Comparison of ENCODE assay signal across 1 cellular context in genomic region chr6:32118782-32119628, GRCh38.
TF ChIP-seq lines count a peak whose summit lies in the region.

No MANE protein-coding gene starts in this region.

TF ChIP-seq in K562, 482 proteins besides CTCF, POLR2A, EP300 and RAD21 (continued from another document and continues in another):
- TF ChIP-seq MEF2D (tag; conservative IDR thresholded peaks at IDR 0.05; ENCODE audit: low read depth), result no peak
- TF ChIP-seq TFAM (CRISPR knock-in tag; conservative IDR thresholded peaks at IDR 0.05), result no peak
- TF ChIP-seq HIVEP1 (CRISPR knock-in tag; IDR thresholded peaks at IDR 0.05), result no peak
- TF ChIP-seq CGGBP1 (CRISPR knock-in tag; IDR thresholded peaks at IDR 0.05), result no peak
- no peak for TF ChIP-seq BRCA1 (IDR thresholded peaks at IDR 0.05)
- TF ChIP-seq BRCA1 (CRISPR knock-in tag; IDR thresholded peaks at IDR 0.05), result no peak
- peak; percentile 24; the same call in 1 of the 2 replicates for TF ChIP-seq HCFC1 (IDR thresholded peaks at IDR 0.05; ENCODE audit: low read depth, low read length)
- TF ChIP-seq LARP7 (IDR thresholded peaks at IDR 0.05), result no peak
- TF ChIP-seq RHOXF2B (CRISPR knock-in tag; conservative IDR thresholded peaks at IDR 0.05), result 0 out of 2 replicates have a peak, but pooled peaks have one; percentile 34
- no peak for TF ChIP-seq U2AF1 (optimal IDR thresholded peaks at IDR 0.05; ENCODE audit: low read depth, low read length)
- TF ChIP-seq REST (CRISPR knock-in tag; IDR thresholded peaks at IDR 0.05; ENCODE audit: low read depth), result no peak
- TF ChIP-seq RAD51 (IDR thresholded peaks at IDR 0.05; ENCODE audit: borderline replicate concordance, low read depth), result no peak
- TF ChIP-seq MCM7 (IDR thresholded peaks at IDR 0.05), result no peak
- TF ChIP-seq CREB3 (tag; conservative IDR thresholded peaks at IDR 0.05; ENCODE audit: low read depth), result no peak
- TF ChIP-seq ZEB2 (IDR thresholded peaks at IDR 0.05), result no peak
- TF ChIP-seq CREBBP (IDR thresholded peaks at IDR 0.05; ENCODE audit: low read depth, low read length), result no peak
- no peak for TF ChIP-seq ETV1 (tag; conservative IDR thresholded peaks at IDR 0.05; ENCODE audit: low read depth)
- no peak for TF ChIP-seq MAFF (IDR thresholded peaks at IDR 0.05; ENCODE audit: low read length)
- TF ChIP-seq FOSL1 (tag; conservative IDR thresholded peaks at IDR 0.05), result peak; percentile 43; the same call in 1 of the 2 replicates
- TF ChIP-seq ZNF696 (CRISPR knock-in tag; conservative IDR thresholded peaks at IDR 0.05), result no peak
- TF ChIP-seq SIRT6 (IDR thresholded peaks at IDR 0.05; ENCODE audit: low read depth, low read length), result no peak
- no peak for TF ChIP-seq GTF2A2 (tag; IDR thresholded peaks at IDR 0.05)
- no peak for TF ChIP-seq HMG20B (CRISPR knock-in tag; IDR thresholded peaks at IDR 0.05)
- TF ChIP-seq MAFK (IDR thresholded peaks at IDR 0.05; ENCODE audit: low read length), result peak; percentile 23; the same call in 1 of the 2 replicates
- no peak for TF ChIP-seq GATAD2A (IDR thresholded peaks at IDR 0.05)
- TF ChIP-seq SNRNP70 (optimal IDR thresholded peaks at IDR 0.05; ENCODE audit: low read depth, low read length), result no peak
- no peak for TF ChIP-seq BCLAF1 (IDR thresholded peaks at IDR 0.05; ENCODE audit: borderline replicate concordance in 1 of 2, control insufficient read depth in 1 of 2, low read depth in 2 of 2, low read length in 1 of 2)
- no peak for TF ChIP-seq FOS (IDR thresholded peaks at IDR 0.05; ENCODE audit: extremely low read depth, insufficient read length)
- TF ChIP-seq PHF20 (IDR thresholded peaks at IDR 0.05; ENCODE audit: partially characterized antibody), result no peak
- peak; percentile 85 for TF ChIP-seq RB1 (IDR thresholded peaks at IDR 0.05; ENCODE audit: low read depth)
- TF ChIP-seq XRCC4 (IDR thresholded peaks at IDR 0.05; ENCODE audit: extremely low read depth, insufficient read depth, insufficient read length), result no peak
- TF ChIP-seq ZC3H8 (IDR thresholded peaks at IDR 0.05), result no peak
- no peak for TF ChIP-seq PBX2 (CRISPR knock-in tag; IDR thresholded peaks at IDR 0.05; ENCODE audit: low read depth)
- TF ChIP-seq PBX2 (tag; conservative IDR thresholded peaks at IDR 0.05; ENCODE audit: low read depth), result no peak
- no peak for TF ChIP-seq THAP7 (CRISPR knock-in tag; IDR thresholded peaks at IDR 0.05)
- TF ChIP-seq IRF1 (CRISPR knock-in tag; IDR thresholded peaks at IDR 0.05; ENCODE audit: borderline replicate concordance), result no peak
- TF ChIP-seq USF1 (CRISPR knock-in tag; IDR thresholded peaks at IDR 0.05), result no peak
- no peak for TF ChIP-seq CAMTA2 (CRISPR knock-in tag; conservative IDR thresholded peaks at IDR 0.05)
- no peak for TF ChIP-seq NFIX (CRISPR knock-in tag; IDR thresholded peaks at IDR 0.05; ENCODE audit: low read depth)
- no peak for TF ChIP-seq RFX1 (IDR thresholded peaks at IDR 0.05)
- TF ChIP-seq BRF2 (IDR thresholded peaks at IDR 0.05; ENCODE audit: borderline replicate concordance, insufficient read depth, insufficient read length), result no peak
- no peak for TF ChIP-seq ZNF77 (CRISPR knock-in tag; IDR thresholded peaks at IDR 0.05)
- TF ChIP-seq HOMEZ (CRISPR knock-in tag; IDR thresholded peaks at IDR 0.05), result no peak
- peak; percentile 43; the same call in 1 of the 2 replicates for TF ChIP-seq SMAD4 (CRISPR knock-in tag; conservative IDR thresholded peaks at IDR 0.05)
- TF ChIP-seq E2F3 (CRISPR knock-in tag; IDR thresholded peaks at IDR 0.05), result no peak
- no peak for TF ChIP-seq MAX (CRISPR knock-in tag; IDR thresholded peaks at IDR 0.05)
- TF ChIP-seq ZNF212 (CRISPR knock-in tag; IDR thresholded peaks at IDR 0.05), result no peak
- no peak for TF ChIP-seq PURB (CRISPR knock-in tag; IDR thresholded peaks at IDR 0.05; ENCODE audit: low read depth)
- TF ChIP-seq ZFPM2 (CRISPR knock-in tag; IDR thresholded peaks at IDR 0.05), result no peak
- TF ChIP-seq ZBTB26 (CRISPR knock-in tag; IDR thresholded peaks at IDR 0.05), result no peak
- TF ChIP-seq NCOA1 (IDR thresholded peaks at IDR 0.05; ENCODE audit: low read depth), result no peak
- TF ChIP-seq CC2D1A (IDR thresholded peaks at IDR 0.05), result peak; percentile 78
- no peak for TF ChIP-seq MIER1 (IDR thresholded peaks at IDR 0.05; ENCODE audit: low read depth)
- peak; percentile 51; the same call in 1 of the 2 replicates for TF ChIP-seq NBN (IDR thresholded peaks at IDR 0.05; ENCODE audit: low read depth)
- 0 out of 2 replicates have a peak, but pooled peaks have one; percentile 12 for TF ChIP-seq ZNF830 (CRISPR knock-in tag; IDR thresholded peaks at IDR 0.05)
- no peak for TF ChIP-seq CCNT2 (IDR thresholded peaks at IDR 0.05; ENCODE audit: borderline replicate concordance, extremely low read depth, insufficient read length, low read depth, low read length)
- no peak for TF ChIP-seq SAFB (IDR thresholded peaks at IDR 0.05; ENCODE audit: borderline replicate concordance, low read depth, low read length)
